Comparison of ENCODE assay signal across 8 cellular contexts in the genomic region with DNA sequence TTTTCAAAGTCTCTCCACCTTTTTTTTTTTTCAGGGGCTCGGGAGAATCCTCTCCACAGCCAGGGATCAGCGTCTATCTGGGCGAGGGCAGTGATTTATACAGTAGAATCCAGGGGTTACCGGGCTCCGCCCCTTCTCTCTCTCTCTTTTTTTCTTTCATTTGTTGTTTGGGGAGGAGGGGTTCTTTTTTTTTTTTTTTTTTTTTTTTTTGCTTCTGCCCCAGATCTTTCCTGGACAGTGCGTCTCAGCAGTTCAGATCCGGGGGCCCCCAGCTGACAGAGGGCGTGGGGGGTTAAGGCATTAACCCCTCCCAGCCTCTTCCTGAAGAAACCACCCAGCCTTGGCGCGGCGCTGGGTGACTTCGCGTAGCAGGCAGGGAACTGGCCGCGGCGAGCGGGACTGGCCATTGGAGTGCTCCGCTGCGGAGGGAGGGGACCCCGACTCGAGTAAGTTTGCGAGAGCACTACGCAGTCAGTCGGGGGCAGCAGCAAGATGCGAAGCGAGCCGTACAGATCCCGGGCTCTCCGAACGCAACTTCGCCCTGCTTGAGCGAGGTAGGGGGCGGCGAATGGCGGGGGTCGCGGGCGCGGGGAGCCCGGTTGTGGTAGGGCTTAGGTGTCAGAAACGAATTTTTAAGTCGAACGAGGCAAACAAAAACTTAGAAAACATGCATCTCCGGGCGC. TPM values are rescaled to one million over a fixed set of nuclear protein-coding genes. Genes with fewer than 3 reads are reported as not detected.
DNase-seq lines count a peak whose midpoint lies in the region; ATAC-seq, FAIRE-seq and TF ChIP-seq lines count a peak whose summit lies in the region.

A gene (plus strand): TSS at position 474 of the 683 bp plus-strand sequence. CDS start 1,966 bp downstream, outside the sequence.

- H3K4me3 Mint-ChIP-seq in activated naive CD4-positive, alpha-beta T cell treated with anti-CD3 and anti-CD28 coated beads, Interleukin-2, amount 10 ng/mL, durations not matched to agents 7 days and 5 days: peak within 1 kb of the TSS; percentile 97

- H3K9me3 ChIP-seq in osteoblast (ENCODE audit: low read depth, low read length): no peaks in the 10 kb centered on the region
- H3K9me3 ChIP-seq in tibial artery: no peaks in the 10 kb centered on the region

- H3K4me1 Mint-ChIP-seq in activated naive CD4-positive, alpha-beta T cell treated with anti-CD3 and anti-CD28 coated beads, Interleukin-2, amount 10 ng/mL, durations not matched to agents 7 days and 5 days: peaks cover 49% of the 10 kb centered on the region

- peaks cover 5% of the 10 kb centered on the region for H3K9me3 Mint-ChIP-seq in activated naive CD4-positive, alpha-beta T cell treated with anti-CD3 and anti-CD28 coated beads, Interleukin-2, amount 10 ng/mL, durations not matched to agents 7 days and 5 days

- DNase-seq in RCC 7860 (ENCODE audit: low spot score) (peak; percentile 56), glomerular endothelial cell (ENCODE audit: extremely low read depth, low read depth, low spot score) (no peak), osteoblast (ENCODE audit: insufficient read length, low spot score, missing footprints) (peak; percentile 59), tibial artery (peak; percentile 68 to 75), HPDE6-E6E7 (ENCODE audit: extremely low spot score) (no peak)
- DNase-seq in activated naive CD4-positive, alpha-beta T cell treated with anti-CD3 and anti-CD28 coated beads, Interleukin-2, amount 10 ng/mL, durations not matched to agents 7 days and 5 days: peak; percentile 89

- peak within 1 kb of the TSS; percentile 45 for H3K27ac ChIP-seq in osteoblast (ENCODE audit: low read depth, low read length)
- peak within 1 kb of the TSS; percentile 53 to 64 for H3K27ac ChIP-seq in tibial artery

- peak within 1 kb of the TSS; percentile 82 for H2AFZ ChIP-seq in osteoblast (ENCODE audit: low read length)

- H3K4me2 ChIP-seq in osteoblast (ENCODE audit: insufficient read depth, low read length): peak within 1 kb of the TSS; percentile 99

- H3K4me3 ChIP-seq in osteoblast (ENCODE audit: insufficient read depth, low read length) (peak within 1 kb of the TSS; percentile 85), tibial artery (peak within 1 kb of the TSS; percentile 52 to 65)

- ATAC-seq in GM18868 (IDR thresholded peaks at IDR 0.05; ENCODE audit: unreplicated experiment): peak; percentile 4
- ATAC-seq in HG02973 (IDR thresholded peaks at IDR 0.05; ENCODE audit: unreplicated experiment): peak; percentile 15

- CTCF ChIA-PET in activated naive CD4-positive, alpha-beta T cell treated with anti-CD3 and anti-CD28 coated beads, Interleukin-2, amount 10 ng/mL, durations not matched to agents 7 days and 5 days (lab: Charles Lee): interaction anchor here (0.6 to 5.0 kb wide), 11 partner anchors 15 to 315 kb away, joined by 3 to 104 read pairs (median 5); no protein-coding TSS in a partner anchor

- peaks cover 76% of the 10 kb centered on the region for H3K36me3 Mint-ChIP-seq in activated naive CD4-positive, alpha-beta T cell treated with anti-CD3 and anti-CD28 coated beads, Interleukin-2, amount 10 ng/mL, durations not matched to agents 7 days and 5 days

- TF ChIP-seq CTCF in osteoblast (IDR thresholded peaks at IDR 0.05; ENCODE audit: extremely low read depth, low read depth, low read length): no peak
- TF ChIP-seq CTCF in tibial artery (IDR thresholded peaks at IDR 0.05): no peak

- H3K36me3 ChIP-seq in osteoblast (ENCODE audit: insufficient read depth, low read length): peaks cover 9% of the 10 kb centered on the region
- peaks cover 0 to 17% (median 0%) of the 10 kb centered on the region in 3 donors for H3K36me3 ChIP-seq in tibial artery

- H3K4me1 ChIP-seq in osteoblast (ENCODE audit: insufficient read depth, low read length) (peaks cover 19% of the 10 kb centered on the region), tibial artery (peaks cover 0 to 34% (median 21%) of the 10 kb centered on the region in 4 donors)

- no peaks in the 10 kb centered on the region for H3K79me2 ChIP-seq in osteoblast (ENCODE audit: insufficient read depth, low read length)

- peak within 1 kb of the TSS; percentile 99 for H3K27ac Mint-ChIP-seq in activated naive CD4-positive, alpha-beta T cell treated with anti-CD3 and anti-CD28 coated beads, Interleukin-2, amount 10 ng/mL, durations not matched to agents 7 days and 5 days

- intact Hi-C loops in tibial artery (cut with DNase I; ENCODE audit: low total_unique reads): no loop called here

- peaks cover 4% of the 10 kb centered on the region for H4K20me1 ChIP-seq in osteoblast (ENCODE audit: insufficient read depth, low read length)

- FAIRE-seq in RCC 7860 (lab: Jason Lieb, UNC): peak; percentile 8

- peaks cover 14% of the 10 kb centered on the region for H3K27me3 Mint-ChIP-seq in activated naive CD4-positive, alpha-beta T cell treated with anti-CD3 and anti-CD28 coated beads, Interleukin-2, amount 10 ng/mL, durations not matched to agents 7 days and 5 days

- H3K27me3 ChIP-seq in osteoblast (ENCODE audit: insufficient read depth, low read length) (no peaks in the 10 kb centered on the region), tibial artery (peaks cover 0 to 2% of the 10 kb centered on the region in 2 donors)

RNA-seq across cellular contexts. Expression of the gene that starts here (rescaled TPM):
- 260 and 279 TPM in 2 replicates for total RNA-seq in glomerular endothelial cell
- total RNA-seq in osteoblast: 25.7 and 27.1 TPM in 2 replicates

Comparison
In these comparisons a context has a peak if more than half of its experiments do, and no peak if none do; other contexts are left out.
1. DNase-seq: peak in RCC 7860 (single experiment), activated naive CD4-positive, alpha-beta T cell treated with anti-CD3 and anti-CD28 coated beads, Interleukin-2, amount 10 ng/mL, durations not matched to agents 7 days and 5 days (single experiment), osteoblast (single experiment) and tibial artery (2 of 2); none in glomerular endothelial cell (single experiment) and HPDE6-E6E7 (single experiment).